In the genomic region with DNA sequence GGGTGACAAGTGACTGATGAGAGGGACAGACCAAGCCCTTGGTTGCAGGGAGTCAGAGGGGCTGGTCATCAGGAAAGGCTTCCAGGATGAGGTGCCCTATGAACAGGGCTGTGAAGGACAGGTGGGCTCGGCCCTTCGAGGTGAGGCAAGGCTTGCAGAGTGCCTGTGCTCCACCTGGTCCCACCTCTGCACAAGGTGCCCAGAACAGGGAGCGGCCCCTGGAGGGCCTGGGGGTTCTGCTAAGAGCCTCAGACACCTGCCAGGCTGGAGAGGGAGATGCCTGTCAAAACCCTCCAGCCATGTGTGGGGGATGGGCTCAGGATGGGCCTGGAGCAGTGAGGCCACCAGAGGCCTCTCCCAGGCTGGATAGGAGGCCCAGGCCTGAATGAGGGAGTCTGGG, we compare ENCODE assay signal across 7 cellular contexts. TPM values are rescaled to one million over a fixed set of nuclear protein-coding genes. Genes with fewer than 3 reads are reported as not detected.
"Had no signal": no experiment of that assay in that cellular context is flagged by ENCODE, and none has a peak within 500 bp of the region (broad histone marks: within the 10 kb centered on the region; RNA-seq: fewer than 3 reads in every experiment).

No MANE protein-coding gene starts in this region.

RNA-seq across cellular contexts. Expression of gene ANTXRL, which starts 21.2 kb away (rescaled TPM):
- total RNA-seq: activated naive CD8-positive, alpha-beta T cell treated with anti-CD3 and anti-CD28 coated beads for 36 hours; activated T-cell treated with anti-CD3 and anti-CD28 coated beads, Interleukin-2, amount 50 U/mL, for 72 hours; cardiac septum; IMR-90; PC-3; SJSA1; WTC11 had no signal
- polyA plus RNA-seq: IMR-90 had no signal
